In genomic region chr11:3854977-3855807, GRCh38 we compare ENCODE assay signal across 1 cellular context.
A peak's percentile ranks its signal among the peaks of the same experiment; 100 is the strongest.
TF ChIP-seq lines count a peak whose summit lies in the region.

STIM1 (plus strand) TSS chr11:3855664; CDS start chr11:3856271, 607 bp downstream.

TF ChIP-seq in HepG2, 621 proteins besides CTCF, POLR2A, EP300 and RAD21 (continued from another document and continues in another):
- peak; percentile 94 for TF ChIP-seq TFDP1 (CRISPR knock-in tag; IDR thresholded peaks at IDR 0.05; ENCODE audit: borderline replicate concordance)
- no peak for TF ChIP-seq HNRNPH1 (optimal IDR thresholded peaks at IDR 0.05; ENCODE audit: low read depth, low read length)
- peak; percentile 86 for TF ChIP-seq ARNT2 (CRISPR knock-in tag; IDR thresholded peaks at IDR 0.05; ENCODE audit: low read depth)
- no peak for TF ChIP-seq ZNF329 (CRISPR knock-in tag; IDR thresholded peaks at IDR 0.05; ENCODE audit: low read depth)
- TF ChIP-seq ZNF574 (CRISPR knock-in tag; IDR thresholded peaks at IDR 0.05) = peak; percentile 65
- no peak for TF ChIP-seq CBX2 (IDR thresholded peaks at IDR 0.05; ENCODE audit: low read depth, low read length)
- TF ChIP-seq CBX2 (CRISPR knock-in tag; IDR thresholded peaks at IDR 0.05; ENCODE audit: low read depth) = peak; percentile 59; the same call in 1 of the 2 replicates
- peak; percentile 58; the same call in 1 of the 2 replicates for TF ChIP-seq POLR2G (IDR thresholded peaks at IDR 0.05; ENCODE audit: low read depth, low read length)
- TF ChIP-seq ZNF558 (CRISPR knock-in tag; IDR thresholded peaks at IDR 0.05; ENCODE audit: borderline replicate concordance) = 0 out of 2 replicates have a peak, but pooled peaks have one; percentile 15
- 0 out of 2 replicates have a peak, but pooled peaks have one; percentile 64 for TF ChIP-seq CC2D1A (CRISPR knock-in tag; IDR thresholded peaks at IDR 0.05)
- TF ChIP-seq, protein P1, sequence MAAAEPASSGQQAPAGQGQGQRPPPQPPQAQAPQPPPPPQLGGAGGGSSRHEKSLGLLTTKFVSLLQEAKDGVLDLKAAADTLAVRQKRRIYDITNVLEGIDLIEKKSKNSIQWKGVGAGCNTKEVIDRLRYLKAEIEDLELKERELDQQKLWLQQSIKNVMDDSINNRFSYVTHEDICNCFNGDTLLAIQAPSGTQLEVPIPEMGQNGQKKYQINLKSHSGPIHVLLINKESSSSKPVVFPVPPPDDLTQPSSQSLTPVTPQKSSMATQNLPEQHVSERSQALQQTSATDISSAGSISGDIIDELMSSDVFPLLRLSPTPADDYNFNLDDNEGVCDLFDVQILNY (CRISPR knock-in tag; conservative IDR thresholded peaks at IDR 0.05) = peak; percentile 77; the same call in 1 of the 2 replicates
- TF ChIP-seq HES4 (CRISPR knock-in tag; IDR thresholded peaks at IDR 0.05; ENCODE audit: borderline replicate concordance) = peak; percentile 73; the same call in 1 of the 2 replicates
- TF ChIP-seq SP5 (CRISPR knock-in tag; IDR thresholded peaks at IDR 0.05; ENCODE audit: borderline replicate concordance, low read depth) = peak; percentile 26; the same call in 1 of the 2 replicates
- 0 out of 2 replicates have a peak, but pooled peaks have one; percentile 47 for TF ChIP-seq ZNF180 (CRISPR knock-in tag; IDR thresholded peaks at IDR 0.05; ENCODE audit: borderline replicate concordance, low read depth)
- TF ChIP-seq, protein P2, sequence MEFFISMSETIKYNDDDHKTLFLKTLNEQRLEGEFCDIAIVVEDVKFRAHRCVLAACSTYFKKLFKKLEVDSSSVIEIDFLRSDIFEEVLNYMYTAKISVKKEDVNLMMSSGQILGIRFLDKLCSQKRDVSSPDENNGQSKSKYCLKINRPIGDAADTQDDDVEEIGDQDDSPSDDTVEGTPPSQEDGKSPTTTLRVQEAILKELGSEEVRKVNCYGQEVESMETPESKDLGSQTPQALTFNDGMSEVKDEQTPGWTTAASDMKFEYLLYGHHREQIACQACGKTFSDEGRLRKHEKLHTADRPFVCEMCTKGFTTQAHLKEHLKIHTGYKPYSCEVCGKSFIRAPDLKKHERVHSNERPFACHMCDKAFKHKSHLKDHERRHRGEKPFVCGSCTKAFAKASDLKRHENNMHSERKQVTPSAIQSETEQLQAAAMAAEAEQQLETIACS (CRISPR knock-in tag; IDR thresholded peaks at IDR 0.05) = peak; percentile 59
- TF ChIP-seq HNF1A (IDR thresholded peaks at IDR 0.05; ENCODE audit: low read depth) = no peak
- no peak; the same call in 1 of the 2 replicates for TF ChIP-seq HNF1A (CRISPR knock-in tag; IDR thresholded peaks at IDR 0.05; ENCODE audit: borderline replicate concordance)
- TF ChIP-seq KLF6 (CRISPR knock-in tag; IDR thresholded peaks at IDR 0.05) = peak; percentile 45; the same call in 1 of the 2 replicates
- TF ChIP-seq FOSL2 (CRISPR knock-in tag; IDR thresholded peaks at IDR 0.05) = peak; percentile 52
- no peak for TF ChIP-seq DMAP1 (CRISPR knock-in tag; IDR thresholded peaks at IDR 0.05)
- TF ChIP-seq AKNA (CRISPR knock-in tag; IDR thresholded peaks at IDR 0.05; ENCODE audit: borderline replicate concordance) = peak; percentile 83; the same call in 1 of the 2 replicates
- peak; percentile 53; the same call in 1 of the 2 replicates for TF ChIP-seq YEATS2 (CRISPR knock-in tag; IDR thresholded peaks at IDR 0.05; ENCODE audit: borderline replicate concordance)
- peak; percentile 66; the same call in 1 of the 2 replicates for TF ChIP-seq MEF2D (CRISPR knock-in tag; IDR thresholded peaks at IDR 0.05)
- TF ChIP-seq, protein P3, sequence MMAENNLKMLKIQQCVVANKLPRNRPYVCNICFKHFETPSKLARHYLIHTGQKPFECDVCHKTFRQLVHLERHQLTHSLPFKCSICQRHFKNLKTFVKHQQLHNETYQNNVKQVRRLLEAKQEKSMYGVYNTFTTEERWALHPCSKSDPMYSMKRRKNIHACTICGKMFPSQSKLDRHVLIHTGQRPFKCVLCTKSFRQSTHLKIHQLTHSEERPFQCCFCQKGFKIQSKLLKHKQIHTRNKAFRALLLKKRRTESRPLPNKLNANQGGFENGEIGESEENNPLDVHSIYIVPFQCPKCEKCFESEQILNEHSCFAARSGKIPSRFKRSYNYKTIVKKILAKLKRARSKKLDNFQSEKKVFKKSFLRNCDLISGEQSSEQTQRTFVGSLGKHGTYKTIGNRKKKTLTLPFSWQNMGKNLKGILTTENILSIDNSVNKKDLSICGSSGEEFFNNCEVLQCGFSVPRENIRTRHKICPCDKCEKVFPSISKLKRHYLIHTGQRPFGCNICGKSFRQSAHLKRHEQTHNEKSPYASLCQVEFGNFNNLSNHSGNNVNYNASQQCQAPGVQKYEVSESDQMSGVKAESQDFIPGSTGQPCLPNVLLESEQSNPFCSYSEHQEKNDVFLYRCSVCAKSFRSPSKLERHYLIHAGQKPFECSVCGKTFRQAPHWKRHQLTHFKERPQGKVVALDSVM (CRISPR knock-in tag; IDR thresholded peaks at IDR 0.05) = no peak; the same call in 1 of the 2 replicates
- TF ChIP-seq, protein P4, sequence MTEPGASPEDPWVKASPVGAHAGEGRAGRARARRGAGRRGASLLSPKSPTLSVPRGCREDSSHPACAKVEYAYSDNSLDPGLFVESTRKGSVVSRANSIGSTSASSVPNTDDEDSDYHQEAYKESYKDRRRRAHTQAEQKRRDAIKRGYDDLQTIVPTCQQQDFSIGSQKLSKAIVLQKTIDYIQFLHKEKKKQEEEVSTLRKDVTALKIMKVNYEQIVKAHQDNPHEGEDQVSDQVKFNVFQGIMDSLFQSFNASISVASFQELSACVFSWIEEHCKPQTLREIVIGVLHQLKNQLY (CRISPR knock-in tag; IDR thresholded peaks at IDR 0.05) = no peak
- no peak for TF ChIP-seq ZFP36L2 (CRISPR knock-in tag; IDR thresholded peaks at IDR 0.05)
- TF ChIP-seq MED1 (CRISPR knock-in tag; IDR thresholded peaks at IDR 0.05) = peak; percentile 48
- peak; percentile 80; the same call in 1 of the 2 replicates for TF ChIP-seq NFAT5 (CRISPR knock-in tag; IDR thresholded peaks at IDR 0.05)
- peak; percentile 75 for TF ChIP-seq ZNF264 (CRISPR knock-in tag; IDR thresholded peaks at IDR 0.05)
- TF ChIP-seq RFXAP (CRISPR knock-in tag; IDR thresholded peaks at IDR 0.05; ENCODE audit: borderline replicate concordance) = peak; percentile 62; the same call in 1 of the 2 replicates
